Comparison of ENCODE assay signal across 10 cellular contexts in the genomic region with DNA sequence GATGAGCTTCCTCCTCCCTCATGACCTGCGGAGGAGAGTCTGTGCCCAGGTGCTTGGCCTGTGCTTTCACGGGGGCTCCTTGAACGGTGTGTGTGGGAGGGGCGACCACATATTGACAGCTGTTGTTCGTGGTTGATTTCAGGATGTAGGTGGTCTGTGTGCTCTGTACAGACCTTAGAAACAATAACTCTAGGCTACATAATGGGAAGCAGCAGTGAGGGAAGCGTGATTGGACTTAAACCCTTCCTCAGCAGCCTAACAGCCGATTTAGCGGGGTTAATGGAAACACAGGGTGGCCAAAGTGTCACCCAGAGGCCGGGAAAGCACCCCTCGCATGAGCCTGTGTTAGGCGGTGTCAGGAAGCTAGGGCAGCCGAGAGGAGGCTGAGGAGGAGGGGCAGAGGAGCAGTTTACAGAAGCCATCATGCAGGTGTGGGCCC. TPM values are rescaled to one million over a fixed set of nuclear protein-coding genes. Genes with fewer than 3 reads are reported as not detected.
DNase-seq lines count a peak whose midpoint lies in the region; ATAC-seq lines count a peak whose summit lies in the region.
"Had no signal": no experiment of that assay in that cellular context is flagged by ENCODE, and none has a peak within 500 bp of the region (broad histone marks: within the 10 kb centered on the region; RNA-seq: fewer than 3 reads in every experiment).

No MANE protein-coding gene starts in this region.

- no peaks in the 10 kb centered on the region for H3K9me3 ChIP-seq in CD8-positive, alpha-beta memory T cell (ENCODE audit: low read length)
- H3K9me3 ChIP-seq: right lobe of liver had no signal

- H3K27me3 ChIP-seq in CD8-positive, alpha-beta memory T cell (ENCODE audit: insufficient read depth, low read length, poor library complexity, severe bottlenecking), result no peaks in the 10 kb centered on the region
- H3K27me3 ChIP-seq: right lobe of liver had no signal

- CTCF ChIA-PET in CD8-positive, alpha-beta memory T cell (lab: Charles Lee), result interaction anchor here (0.5 to 1.4 kb wide), 6 partner anchors 17 to 1128 kb away, joined by 3 to 4 read pairs (median 4); partner anchors contain the start of gene RBM34
- CTCF ChIA-PET in T-cell (lab: Charles Lee), result interaction anchor here (0.5 kb wide), 2 partner anchors 10 to 1077 kb away, joined by 3 to 5 read pairs; no protein-coding TSS in a partner anchor

- peak in 3 of 5 donors; percentile 24 to 57 (median 28) for DNase-seq in CD8-positive, alpha-beta memory T cell
- peak in 24 of 34 experiments; percentile 3 to 43 (median 14) for DNase-seq in T-cell
- DNase-seq in H4 (ENCODE audit: low spot score), result no peak
- DNase-seq in central memory CD4-positive, alpha-beta T cell, result no peak
- DNase-seq: NCI-H1417 had no signal

- no peaks in the 10 kb centered on the region for H3K27me3 Mint-ChIP-seq in CD8-positive, alpha-beta memory T cell
- no peaks in the 10 kb centered on the region for H3K27me3 Mint-ChIP-seq in T-cell

- H3K27ac ChIP-seq in CD8-positive, alpha-beta memory T cell (ENCODE audit: low read depth, low read length), result no peak overlapping the region
- H3K27ac ChIP-seq: right lobe of liver had no signal

- no peak overlapping the region for H3K4me3 ChIP-seq in CD8-positive, alpha-beta memory T cell (ENCODE audit: low read length)
- H3K4me3 ChIP-seq: right lobe of liver had no signal

- peaks cover 26 to 35% (median 31%) of the 10 kb centered on the region in 3 donors for H3K4me1 Mint-ChIP-seq in CD8-positive, alpha-beta memory T cell
- H3K4me1 Mint-ChIP-seq in T-cell, result peaks cover 21 to 35% (median 23%) of the 10 kb centered on the region in 3 donors

- POLR2A ChIA-PET in CD8-positive, alpha-beta memory T cell (lab: Charles Lee), result interaction anchor here (0.5 kb wide), 1 partner anchor 274 kb away, joined by 8 read pairs; no protein-coding TSS in a partner anchor
- POLR2A ChIA-PET in T-cell (lab: Charles Lee), result interaction anchor here in 1 of 2 donors (0.6 kb wide), 1 partner anchor 249 kb away, joined by 12 read pairs; no protein-coding TSS in a partner anchor

- H3K27ac Mint-ChIP-seq in CD8-positive, alpha-beta memory T cell, result peak overlapping the region in 6 of 8 donors; percentile 62 to 89 (median 74)
- H3K27ac Mint-ChIP-seq in T-cell, result peak overlapping the region; percentile 66 to 80

- peaks cover 10% of the 10 kb centered on the region for H3K4me1 ChIP-seq in CD8-positive, alpha-beta memory T cell (ENCODE audit: insufficient read depth, low read length)
- H3K4me1 ChIP-seq: right lobe of liver had no signal

- H3K9me3 Mint-ChIP-seq in CD8-positive, alpha-beta memory T cell, result no peaks in the 10 kb centered on the region
- H3K9me3 Mint-ChIP-seq in T-cell, result no peaks in the 10 kb centered on the region

- peak overlapping the region; percentile 0 to 86 (median 69) for H3K4me3 Mint-ChIP-seq in CD8-positive, alpha-beta memory T cell
- H3K4me3 Mint-ChIP-seq in T-cell, result peak overlapping the region in 2 of 3 donors; percentile 10 to 67

- ATAC-seq in GM21723 (IDR thresholded peaks at IDR 0.05; ENCODE audit: unreplicated experiment), result peak; percentile 74
- peak; percentile 76 to 90 (median 81) for ATAC-seq in T-cell (replicated peaks in 1 of 4)
- ATAC-seq in esophagus mucosa, result peak; percentile 22
- no peak for ATAC-seq in GM18867 (IDR thresholded peaks at IDR 0.05; ENCODE audit: unreplicated experiment)
- ATAC-seq in GM18498 (IDR thresholded peaks at IDR 0.05; ENCODE audit: unreplicated experiment), result no peak

- H3K36me3 ChIP-seq in CD8-positive, alpha-beta memory T cell (ENCODE audit: insufficient read depth, low read length), result no peaks in the 10 kb centered on the region
- H3K36me3 ChIP-seq: right lobe of liver had no signal

- peaks cover 0 to 17% (median 6%) of the 10 kb centered on the region in 3 donors for H3K36me3 Mint-ChIP-seq in CD8-positive, alpha-beta memory T cell
- H3K36me3 Mint-ChIP-seq in T-cell, result peaks cover 13% of the 10 kb centered on the region

RNA-seq across cellular contexts. Expression of gene TBCE, which starts 56.0 kb away (rescaled TPM):
- 10 to 100 TPM; 19.4 to 25.7 TPM for total RNA-seq in CD8-positive, alpha-beta memory T cell
- polyA plus RNA-seq in CD8-positive, alpha-beta memory T cell, result 15.5 TPM
- total RNA-seq in T-cell (10 to 100 TPM; 15.6 to 21.5 (median 18.6) TPM), esophagus mucosa (17.9 TPM)
- 32.9 and 41.2 TPM in 2 replicates for total RNA-seq in H4 (2014; rRNA removed; shearing (Covaris generic))

Comparison
In these comparisons a context has a peak if more than half of its experiments do, and no peak if none do; other contexts are left out.
1. DNase-seq: peak in CD8-positive, alpha-beta memory T cell (3 of 5) and T-cell (24 of 34); none in H4 (single experiment) and central memory CD4-positive, alpha-beta T cell (single experiment).
2. ATAC-seq: peak in GM21723 (single experiment), T-cell (4 of 4) and esophagus mucosa (single experiment); none in GM18867 (single experiment) and GM18498 (single experiment).